ENCODE assay signal across 25 cellular contexts in the genomic region with DNA sequence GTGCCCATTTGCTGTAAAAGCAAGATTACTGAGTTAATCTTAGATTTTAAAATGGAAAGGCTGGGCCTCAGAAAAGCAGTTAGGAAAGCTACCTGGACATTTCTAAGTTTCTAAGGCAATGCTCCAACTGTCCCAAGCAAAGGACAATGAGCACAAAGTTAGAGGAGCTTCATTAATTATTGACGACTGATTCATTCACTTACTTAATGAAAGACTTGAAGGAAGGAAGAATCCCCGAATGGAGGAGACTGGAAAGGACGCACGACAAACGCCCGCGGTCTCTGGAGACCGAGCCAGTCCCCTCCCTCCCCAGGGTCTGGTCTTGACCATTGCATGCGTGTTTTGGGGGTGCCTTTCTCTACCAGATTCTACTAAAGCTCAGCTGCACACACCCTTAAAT.
"Had no signal": no experiment of that assay in that cellular context is flagged by ENCODE, and none has a peak within 500 bp of the region (broad histone marks: within the 10 kb centered on the region; RNA-seq: fewer than 3 reads in every experiment).

No MANE protein-coding gene starts in this region.

- H3K36me3 Mint-ChIP-seq: activated CD8-positive, alpha-beta memory T cell treated with anti-CD3 and anti-CD28 coated beads, Interleukin-2, amount 10 ng/mL, durations not matched to agents 7 days and 5 days; activated naive CD4-positive, alpha-beta T cell treated with anti-CD3 and anti-CD28 coated beads, Interleukin-2, amount 50 U/mL, for 24 hours; immature natural killer cell; naive thymus-derived CD4-positive, alpha-beta T cell; stimulated activated memory B cell treated with anti-CD40 and anti-IgM and Interleukin-4, amounts not matched to agents 10 μg/mL and 1 μg/mL and 100 μg/mL, for 72 hours had no signal

- H3K9me3 Mint-ChIP-seq: activated CD4-positive, alpha-beta T cell treated with anti-CD3 and anti-CD28 coated beads, Interleukin-2, amount 10 ng/mL, durations not matched to agents 7 days and 5 days; activated CD8-positive, alpha-beta T cell treated with anti-CD3 and anti-CD28 coated beads for 36 hours; activated naive CD4-positive, alpha-beta T cell treated with anti-CD3 and anti-CD28 coated beads, Interleukin-2, amount 50 U/mL, for 24 hours; naive thymus-derived CD4-positive, alpha-beta T cell; stimulated activated memory B cell treated with anti-CD40 and anti-IgM and Interleukin-4, amounts not matched to agents 10 μg/mL and 1 μg/mL and 100 μg/mL, for 72 hours; T-helper 2 cell treated with Interferon-gamma antibody and Interleukin-4, amounts not matched to agents 5 μg/mL and 100 μg/mL, for 36 hours had no signal

- H3K4me1 Mint-ChIP-seq: activated CD4-positive, alpha-beta T cell treated with anti-CD3 and anti-CD28 coated beads, Interleukin-2, amount 10 ng/mL, durations not matched to agents 7 days and 5 days; activated CD8-positive, alpha-beta memory T cell treated with anti-CD3 and anti-CD28 coated beads, Interleukin-2, amount 10 ng/mL, durations not matched to agents 7 days and 5 days; activated naive CD4-positive, alpha-beta T cell treated with anti-CD3 and anti-CD28 coated beads, Interleukin-2, amount 50 U/mL, for 24 hours; immature natural killer cell; stimulated activated memory B cell treated with anti-CD40 and anti-IgM and Interleukin-4, amounts not matched to agents 10 μg/mL and 1 μg/mL and 100 μg/mL, for 72 hours had no signal

- FAIRE-seq: pancreas had no signal

- DNase-seq: activated CD4-positive, alpha-beta T cell treated with anti-CD3 and anti-CD28 coated beads, Interleukin-2, amount 10 ng/mL, durations not matched to agents 7 days and 5 days; activated CD4-positive, CD25-positive, alpha-beta regulatory T cell treated with anti-CD3 and anti-CD28 coated beads, Interleukin-2, amount 50 U/mL, for 72 hours; activated CD8-positive, alpha-beta memory T cell treated with anti-CD3 and anti-CD28 coated beads, Interleukin-2, amount 10 ng/mL, durations not matched to agents 7 days and 5 days; activated CD8-positive, alpha-beta T cell treated with anti-CD3 and anti-CD28 coated beads for 36 hours; activated gamma-delta T cell treated with Interleukin-2 at 50 U/mL for 16 hours; activated T-cell treated with anti-CD3 and anti-CD28 coated beads for 4 hours; anterior cingulate cortex; body of pancreas; dermis blood vessel endothelial cell; effector CD8-positive, alpha-beta T cell; foreskin keratinocyte; immature natural killer cell; naive thymus-derived CD4-positive, alpha-beta T cell; pancreas; right lobe of liver; transverse colon had no signal

- H3K27ac ChIP-seq: body of pancreas, cardiac muscle cell, foreskin keratinocyte, left lung, pancreas, right lobe of liver, skin epidermis, transverse colon, vagina, VCaP had no signal

- H3K27ac Mint-ChIP-seq: activated CD4-positive, alpha-beta T cell treated with anti-CD3 and anti-CD28 coated beads, Interleukin-2, amount 10 ng/mL, durations not matched to agents 7 days and 5 days; activated CD8-positive, alpha-beta memory T cell treated with anti-CD3 and anti-CD28 coated beads, Interleukin-2, amount 10 ng/mL, durations not matched to agents 7 days and 5 days; activated CD8-positive, alpha-beta T cell treated with anti-CD3 and anti-CD28 coated beads for 36 hours; activated naive CD4-positive, alpha-beta T cell treated with anti-CD3 and anti-CD28 coated beads, Interleukin-2, amount 50 U/mL, for 24 hours; immature natural killer cell; naive thymus-derived CD4-positive, alpha-beta T cell; stimulated activated memory B cell treated with anti-CD40 and anti-IgM and Interleukin-4, amounts not matched to agents 10 μg/mL and 1 μg/mL and 100 μg/mL, for 72 hours; T-helper 2 cell treated with Interferon-gamma antibody and Interleukin-4, amounts not matched to agents 5 μg/mL and 100 μg/mL, for 36 hours had no signal

- H3K4me3 ChIP-seq: body of pancreas, cardiac muscle cell, left lung, lung, pancreas, right lobe of liver, skin epidermis, transverse colon, vagina had no signal

- H3K36me3 ChIP-seq: cardiac muscle cell, left lung, pancreas, right lobe of liver, transverse colon, vagina had no signal

- H3K27me3 Mint-ChIP-seq: stimulated activated memory B cell treated with anti-CD40 and anti-IgM and Interleukin-4, amounts not matched to agents 10 μg/mL and 1 μg/mL and 100 μg/mL, for 72 hours had no signal

- H3K4me3 Mint-ChIP-seq: activated CD4-positive, alpha-beta T cell treated with anti-CD3 and anti-CD28 coated beads, Interleukin-2, amount 10 ng/mL, durations not matched to agents 7 days and 5 days; activated CD8-positive, alpha-beta memory T cell treated with anti-CD3 and anti-CD28 coated beads, Interleukin-2, amount 10 ng/mL, durations not matched to agents 7 days and 5 days; activated CD8-positive, alpha-beta T cell treated with anti-CD3 and anti-CD28 coated beads for 36 hours; activated naive CD4-positive, alpha-beta T cell treated with anti-CD3 and anti-CD28 coated beads, Interleukin-2, amount 50 U/mL, for 24 hours; immature natural killer cell; naive thymus-derived CD4-positive, alpha-beta T cell; stimulated activated memory B cell treated with anti-CD40 and anti-IgM and Interleukin-4, amounts not matched to agents 10 μg/mL and 1 μg/mL and 100 μg/mL, for 72 hours; T-helper 2 cell treated with Interferon-gamma antibody and Interleukin-4, amounts not matched to agents 5 μg/mL and 100 μg/mL, for 36 hours had no signal

- H3K27me3 ChIP-seq: body of pancreas, cardiac muscle cell, foreskin keratinocyte, pancreas, right lobe of liver, vagina had no signal

- H3K4me1 ChIP-seq: body of pancreas, left lung, pancreas, right lobe of liver, transverse colon, vagina had no signal

- H3K9me3 ChIP-seq: body of pancreas, left lung, pancreas, right lobe of liver, transverse colon, vagina had no signal

- ATAC-seq: activated CD8-positive, alpha-beta memory T cell treated with anti-CD3 and anti-CD28 coated beads, Interleukin-2, amount 10 ng/mL, durations not matched to agents 7 days and 5 days; activated CD8-positive, alpha-beta T cell treated with anti-CD3 and anti-CD28 coated beads for 36 hours; body of pancreas; foreskin keratinocyte; left lung; naive thymus-derived CD4-positive, alpha-beta T cell; pancreas had no signal
